Comparison of ENCODE assay signal across 10 cellular contexts in the genomic region with DNA sequence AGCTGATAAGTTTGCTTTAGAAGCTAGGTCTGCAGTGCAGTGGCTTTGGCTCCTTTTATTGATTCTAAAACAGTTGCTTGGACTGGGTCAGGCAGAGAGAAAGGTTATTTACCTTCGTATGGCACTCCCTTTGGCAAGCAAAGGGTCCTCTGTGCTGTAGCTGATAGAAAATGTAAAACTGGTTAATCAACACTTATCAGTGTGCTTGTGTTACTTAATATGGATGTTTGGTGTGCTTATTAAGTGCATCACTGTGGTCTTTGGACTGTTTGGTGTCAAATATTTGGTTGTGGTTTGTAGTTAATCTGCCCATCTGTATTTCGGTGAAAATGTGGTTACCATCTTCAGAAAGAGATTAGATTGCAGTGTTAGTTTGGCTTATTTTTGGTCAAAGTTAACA. TPM values are rescaled to one million over a fixed set of nuclear protein-coding genes. Genes with fewer than 3 reads are reported as not detected.
DNase-seq lines count a peak whose midpoint lies in the region; ATAC-seq and TF ChIP-seq lines count a peak whose summit lies in the region.
"Had no signal": no experiment of that assay in that cellular context is flagged by ENCODE, and none has a peak within 500 bp of the region (broad histone marks: within the 10 kb centered on the region; RNA-seq: fewer than 3 reads in every experiment).

No MANE protein-coding gene starts in this region.

- POLR2A ChIA-PET in activated B cell treated with CpG ODN at 0.5 μM for 24 hours (lab: Charles Lee), result no interaction called here

- DNase-seq in EL (peak; percentile 13), activated B cell treated with CpG ODN at 0.5 μM for 24 hours (no peak), NCI-H510A treated with DMSO at 0.1 percent for 48 hours (lab: John Stamatoyannopoulos, UW) (no peak), mammary epithelial cell (no peak), SK-N-DZ (ENCODE audit: low spot score) (no peak), NCI-H2171 treated with DMSO at 0.1 percent for 48 hours (lab: John Stamatoyannopoulos, UW) (no peak)
- DNase-seq: CD4-positive, CD25-positive, alpha-beta regulatory T cell; heart left ventricle had no signal

- no peak overlapping the region for H3K9ac ChIP-seq in mammary epithelial cell (ENCODE audit: insufficient read depth, low read length)

- BruUV-seq in mammary epithelial cell (replicated peaks; lab: Mats Ljungman, UMichigan), result no TSS peak

- H3K4me1 ChIP-seq in mammary epithelial cell (ENCODE audit: insufficient read depth, low read length), result no peaks in the 10 kb centered on the region

- in situ Hi-C loops in mammary epithelial cell (cut with MboI; ENCODE audit: low sequenced_read_pairs in 2 of 2), result no loop called here

- peaks cover 11% of the 10 kb centered on the region for H3K9me3 Mint-ChIP-seq in activated B cell treated with CpG ODN at 0.5 μM for 24 hours

- H3K27ac Mint-ChIP-seq in activated B cell treated with CpG ODN at 0.5 μM for 24 hours, result peak overlapping the region; percentile 32

- no peaks in the 10 kb centered on the region for H4K20me1 ChIP-seq in mammary epithelial cell (ENCODE audit: insufficient read depth, low read length)

- CTCF ChIA-PET in activated B cell treated with CpG ODN at 0.5 μM for 24 hours (lab: Charles Lee) (no interaction called here), mammary epithelial cell (lab: Charles Lee; ENCODE audit: low non-redundant PET) (no interaction called here)

- TF ChIP-seq CTCF in activated B cell treated with CpG ODN at 0.5 μM for 24 hours (IDR thresholded peaks at IDR 0.05) (no peak), mammary epithelial cell (conservative IDR thresholded peaks at IDR 0.05 in 1 of 2, IDR thresholded peaks at IDR 0.05 in 1 of 2; ENCODE audit: extremely low read depth in 1 of 2, insufficient read depth in 1 of 2, low read depth in 1 of 2, low read length in 2 of 2) (no peak)

- H3K79me2 ChIP-seq in mammary epithelial cell (ENCODE audit: insufficient read depth, low read length), result peaks cover 79% of the 10 kb centered on the region

- H3K9me3 ChIP-seq in mammary epithelial cell (replicated peaks; ENCODE audit: insufficient read depth, low read length), result no peaks in the 10 kb centered on the region

- H3K4me2 ChIP-seq in mammary epithelial cell (ENCODE audit: insufficient read depth, low read depth, low read length), result no peak overlapping the region

- WGBS in mammary epithelial cell (ENCODE audit: low coverage, missing lambda C conversion rate), result 50% methylated on average over 2 of the region's 2 CpGs

- dilution Hi-C loops in mammary epithelial cell (cut with HindIII; ENCODE audit: low sequenced_read_pairs), result no loop called here

- ATAC-seq in GM21381 (IDR thresholded peaks at IDR 0.05; ENCODE audit: unreplicated experiment) (peak; percentile 46), HG03139 (IDR thresholded peaks at IDR 0.05; ENCODE audit: unreplicated experiment) (peak; percentile 46), activated B cell treated with CpG ODN at 0.5 μM for 24 hours (ENCODE audit: low read depth) (no peak)
- ATAC-seq: heart left ventricle had no signal

- no peaks in the 10 kb centered on the region for H3K27me3 ChIP-seq in mammary epithelial cell (ENCODE audit: insufficient read depth, low read length)
- H3K27me3 ChIP-seq: heart left ventricle had no signal

- intact Hi-C loops in activated B cell treated with CpG ODN at 0.5 μM for 24 hours (cut with micrococcal nuclease), result loop anchor here (1.0 kb wide), 1 partner anchor 9 kb away; no protein-coding TSS in a partner anchor
- intact Hi-C loops in mammary epithelial cell (cut with micrococcal nuclease), result no loop called here

- no peaks in the 10 kb centered on the region for H3K27me3 Mint-ChIP-seq in activated B cell treated with CpG ODN at 0.5 μM for 24 hours
- H3K27me3 Mint-ChIP-seq: CD4-positive, CD25-positive, alpha-beta regulatory T cell had no signal

- no peak overlapping the region for H3K4me3 ChIP-seq in mammary epithelial cell (replicated peaks in 1 of 3; ENCODE audit: insufficient read depth in 1 of 3, low read depth in 2 of 3, low read length in 3 of 3)
- H3K4me3 ChIP-seq: heart left ventricle had no signal

- no peak overlapping the region for H3K27ac ChIP-seq in mammary epithelial cell (ENCODE audit: insufficient read depth, low read depth, low read length)
- H3K27ac ChIP-seq: heart left ventricle had no signal

- no peak overlapping the region for H2AFZ ChIP-seq in mammary epithelial cell (ENCODE audit: low read depth, low read length)

- H3K4me3 Mint-ChIP-seq in activated B cell treated with CpG ODN at 0.5 μM for 24 hours, result no peak overlapping the region
- H3K4me3 Mint-ChIP-seq: CD4-positive, CD25-positive, alpha-beta regulatory T cell had no signal

- H3K36me3 Mint-ChIP-seq in activated B cell treated with CpG ODN at 0.5 μM for 24 hours (ENCODE audit: low read depth), result peaks cover 12% of the 10 kb centered on the region

- H3K36me3 ChIP-seq in mammary epithelial cell (ENCODE audit: insufficient read depth, low read length), result no peaks in the 10 kb centered on the region
- H3K36me3 ChIP-seq: heart left ventricle had no signal

- H3K4me1 Mint-ChIP-seq in activated B cell treated with CpG ODN at 0.5 μM for 24 hours, result peaks cover 61% of the 10 kb centered on the region

RNA-seq across cellular contexts. Expression of a gene that starts 16.0 kb away (rescaled TPM):
- total RNA-seq in activated B cell treated with CpG ODN at 0.5 μM for 24 hours, result 47.0 and 48.5 TPM in 2 replicates
- 10 to 100 TPM; 37.3 to 47.9 TPM for total RNA-seq in mammary epithelial cell
- polyA plus RNA-seq in mammary epithelial cell, result 48.5 TPM
- 34.9 TPM for polyA minus RNA-seq in mammary epithelial cell
- 89.2 and 101 TPM in 2 replicates for polyA plus RNA-seq in SK-N-DZ (2014; cell fraction: cytosol; rRNA removed)
- 39.1 and 72.9 TPM in 2 replicates for polyA plus RNA-seq in SK-N-DZ (2014; cell fraction: nucleus; rRNA removed)
